10 cellular contexts compared by ENCODE assay signal in genomic region chr21:44919111-44919912, GRCh38. TPM values are rescaled to one million over a fixed set of nuclear protein-coding genes. Genes with fewer than 3 reads are reported as not detected.
DNase-seq lines count a peak whose midpoint lies in the region; ATAC-seq and TF ChIP-seq lines count a peak whose summit lies in the region.
"Had no signal": no experiment of that assay in that cellular context is flagged by ENCODE, and none has a peak within 500 bp of the region (broad histone marks: within the 10 kb centered on the region; RNA-seq: fewer than 3 reads in every experiment).

No MANE protein-coding gene starts in this region.

- TF ChIP-seq CTCF in CD14-positive monocyte (IDR thresholded peaks at IDR 0.05) (no peak), H9 (conservative IDR thresholded peaks at IDR 0.05) (no peak), testis (IDR thresholded peaks at IDR 0.05) (no peak), foreskin fibroblast (IDR thresholded peaks at IDR 0.05; ENCODE audit: low read depth, low read length) (no peak)

- H3K23ac ChIP-seq in H9 (ENCODE audit: insufficient read length, low read depth, low read length): no peak overlapping the region

- H3K9me3 Mint-ChIP-seq in CD14-positive monocyte (peaks cover 0 to 2% (median 0%) of the 10 kb centered on the region in 7 donors), H9 (no peaks in the 10 kb centered on the region; a peak in 1 of 5 replicates), naive B cell (peaks cover 0 to 2% (median 0%) of the 10 kb centered on the region in 7 donors)
- no peaks in the 10 kb centered on the region for H3K9me3 Mint-ChIP-seq in activated naive CD8-positive, alpha-beta T cell (ENCODE audit: low read depth)
- H3K9me3 Mint-ChIP-seq: WTC11 had no signal

- H4K8ac ChIP-seq in H9 (replicated peaks; ENCODE audit: insufficient read length, low read depth, low read length): no peak overlapping the region

- H3K56ac ChIP-seq in H9 (ENCODE audit: insufficient read length, low read depth, low read length): no peak overlapping the region

- H3K79me2 ChIP-seq in H9 (ENCODE audit: insufficient read depth, low read length): no peaks in the 10 kb centered on the region

- no peak for ATAC-seq in naive B cell (ENCODE audit: low read depth in 2 of 2)
- no peak for ATAC-seq in HG03097 (IDR thresholded peaks at IDR 0.05; ENCODE audit: low FRiP score, unreplicated experiment)
- ATAC-seq in HG03460 (IDR thresholded peaks at IDR 0.05; ENCODE audit: unreplicated experiment): no peak
- ATAC-seq: WTC11 had no signal

- H2BK12ac ChIP-seq in H9 (ENCODE audit: insufficient read length, low read depth, low read length): no peak overlapping the region

- H3K4me1 Mint-ChIP-seq in CD14-positive monocyte (peaks cover 81% of the 10 kb centered on the region), H9 (peaks cover 2 to 13% of the 10 kb centered on the region in 2 experiments), naive B cell (peaks cover 55 to 91% (median 86%) of the 10 kb centered on the region in 3 donors)
- H3K4me1 Mint-ChIP-seq in activated naive CD8-positive, alpha-beta T cell (ENCODE audit: low read depth): peaks cover 76% of the 10 kb centered on the region

- no peaks in the 10 kb centered on the region for H3K79me1 ChIP-seq in H9 (ENCODE audit: insufficient read depth, low read depth, low read length, poor library complexity, severe bottlenecking)

- H3K27me3 ChIP-seq in H9 (ENCODE audit: insufficient read depth, low read length): peaks cover 46% of the 10 kb centered on the region; the same call in 1 of the 2 replicates
- no peaks in the 10 kb centered on the region for H3K27me3 ChIP-seq in testis

- H3K14ac ChIP-seq in H9 (ENCODE audit: insufficient read depth, low read length): no peak overlapping the region

- intact Hi-C loops in CD14-positive monocyte (cut with micrococcal nuclease) (loop anchor here in 1 of 2 donors (5.0 kb wide), 1 partner anchor 117 kb away; the partner anchor contains the start of gene UBE2G2), testis (cut with DNase I; ENCODE audit: low total_unique reads) (no loop called here)

- WGBS in H9 (ENCODE audit: extremely low coverage, insufficient read length, low lambda C conversion rate): no CpG with 5 or more reads among the region's 26 CpGs
- 71 to 76% methylated on average over 9 to 17 of the region's 26 CpGs for WGBS in testis, 2 donors

- H4K5ac ChIP-seq in H9 (ENCODE audit: insufficient read length, low read depth, low read length): no peak overlapping the region

- H4K91ac ChIP-seq in H9 (ENCODE audit: insufficient read length, low read depth, low read length): no peak overlapping the region

- no peak overlapping the region for H2BK15ac ChIP-seq in H9 (ENCODE audit: low read depth, low read length)

- no peaks in the 10 kb centered on the region for H3K36me3 ChIP-seq in testis (ENCODE audit: low read depth, missing control alignments)

- H3K4me3 ChIP-seq in testis (no peak overlapping the region), foreskin fibroblast (ENCODE audit: low read depth in 1 of 2, low read length in 2 of 2) (peak overlapping the region in 1 of 2 donors; percentile 9)

- no peak for TF ChIP-seq POLR2A in testis (IDR thresholded peaks at IDR 0.05)

- H3K4me1 ChIP-seq in H9 (ENCODE audit: insufficient read depth, low read length): peaks cover 3% of the 10 kb centered on the region; the same call in 1 of the 2 replicates
- no peaks in the 10 kb centered on the region for H3K4me1 ChIP-seq in testis

- H3K9me3 ChIP-seq in H9 (ENCODE audit: control insufficient read depth, low read depth, low read length) (no peaks in the 10 kb centered on the region), testis (no peaks in the 10 kb centered on the region)

- H3K27me3 Mint-ChIP-seq in CD14-positive monocyte (ENCODE audit: low read depth in 3 of 3) (no peaks in the 10 kb centered on the region), H9 (ENCODE audit: low read depth) (peaks cover 63% of the 10 kb centered on the region), naive B cell (no peaks in the 10 kb centered on the region)
- no peaks in the 10 kb centered on the region for H3K27me3 Mint-ChIP-seq in activated naive CD8-positive, alpha-beta T cell

- H3K4me2 ChIP-seq in H9 (ENCODE audit: insufficient read depth, insufficient read length, low read length): peak overlapping the region; percentile 46

- H3T11ph ChIP-seq in H9 (ENCODE audit: low read length): no peak overlapping the region

- H3K36me3 Mint-ChIP-seq in CD14-positive monocyte: peaks cover 28 to 46% of the 10 kb centered on the region in 2 donors
- H3K36me3 Mint-ChIP-seq in H9 (ENCODE audit: insufficient read depth in 1 of 3, low read depth in 3 of 3): no peaks in the 10 kb centered on the region
- H3K36me3 Mint-ChIP-seq in activated naive CD8-positive, alpha-beta T cell: peaks cover 2% of the 10 kb centered on the region
- H3K36me3 Mint-ChIP-seq in naive B cell: peaks cover 0 to 16% of the 10 kb centered on the region in 2 donors
- H3K36me3 Mint-ChIP-seq: WTC11 had no signal

- H3K4me3 Mint-ChIP-seq in CD14-positive monocyte (peak overlapping the region; percentile 96 to 100), H9 (peak overlapping the region; percentile 38 to 72; a peak in 4 of 5 replicates), naive B cell (peak overlapping the region; percentile 90 to 100 (median 98))
- peak overlapping the region; percentile 98 for H3K4me3 Mint-ChIP-seq in activated naive CD8-positive, alpha-beta T cell
- H3K4me3 Mint-ChIP-seq: WTC11 had no signal

- no peak for DNase-seq in CD14-positive monocyte (ENCODE audit: low spot score)
- no peak for DNase-seq in H9
- no peak for DNase-seq in naive B cell
- DNase-seq in testis: no peak
- DNase-seq in foreskin fibroblast: no peak
- DNase-seq: NCI-H524 treated with DMSO at 0.1 percent for 48 hours had no signal

- no peak overlapping the region for H2BK5ac ChIP-seq in H9 (ENCODE audit: insufficient read length, low read length)

- no peak overlapping the region for H3K4ac ChIP-seq in H9 (ENCODE audit: low read depth, low read length)

- no peaks in the 10 kb centered on the region for H4K20me1 ChIP-seq in H9 (ENCODE audit: control insufficient read depth, insufficient read depth, insufficient read length)

- no peak overlapping the region for H2AFZ ChIP-seq in H9 (ENCODE audit: low read length)

- no peak overlapping the region for H3K9ac ChIP-seq in H9 (ENCODE audit: extremely low read depth, insufficient read length, low read length)

- no peak overlapping the region for H3K27ac ChIP-seq in H9 (ENCODE audit: insufficient read length, low read depth, low read length)
- no peak overlapping the region for H3K27ac ChIP-seq in testis

- no peak overlapping the region for H2AK5ac ChIP-seq in H9 (ENCODE audit: insufficient read length, low read length)

- H3K18ac ChIP-seq in H9 (ENCODE audit: insufficient read length, low read depth, low read length): no peak overlapping the region

- H3K23me2 ChIP-seq in H9 (ENCODE audit: insufficient read length, low read depth, low read length, poor library complexity, severe bottlenecking): no peaks in the 10 kb centered on the region

- no peak overlapping the region for H2BK120ac ChIP-seq in H9 (ENCODE audit: low read depth, low read length, poor library complexity, severe bottlenecking)

- H2BK20ac ChIP-seq in H9 (ENCODE audit: low read depth, low read length, poor library complexity, severe bottlenecking): no peak overlapping the region

- peak overlapping the region; percentile 60 to 99 (median 93) for H3K27ac Mint-ChIP-seq in CD14-positive monocyte
- no peak overlapping the region for H3K27ac Mint-ChIP-seq in H9
- H3K27ac Mint-ChIP-seq in activated naive CD8-positive, alpha-beta T cell: peak overlapping the region; percentile 97
- H3K27ac Mint-ChIP-seq in naive B cell: peak overlapping the region; percentile 49 to 100 (median 68)
- H3K27ac Mint-ChIP-seq: WTC11 had no signal

RNA-seq across cellular contexts. Expression of gene ITGB2, which starts 1.4 kb away (rescaled TPM):
- 1,000 to 10,000 TPM; 1,470 to 1,628 TPM for polyA plus RNA-seq in CD14-positive monocyte
- total RNA-seq in H9 (2021): 0.61 and 1.1 TPM in 2 replicates
- polyA plus RNA-seq in naive B cell (ENCODE audit: low read depth in 6 of 6): 100 to 1,000 TPM; 220 to 346 (median 303) TPM
- 10 to 100 TPM in 1 of 2 donors, 1 to 10 TPM in 1; 5.6 to 29.5 TPM for total RNA-seq in testis
- polyA plus RNA-seq in testis (ENCODE audit: insufficient read depth, low read depth, low replicate concordance): 27.4 TPM

RNA-seq across cellular contexts. Expression of gene SLX9, which starts 20.5 kb away (rescaled TPM):
- polyA plus RNA-seq in CD14-positive monocyte: 1 to 10 TPM; 7.5 to 9.0 TPM
- total RNA-seq in H9 (2021): 74.3 and 76.4 TPM in 2 replicates
- 10 to 100 TPM in 5 of 6 donors, 1 to 10 TPM in 1; 7.8 to 14.2 (median 12.3) TPM for polyA plus RNA-seq in naive B cell (ENCODE audit: low read depth in 6 of 6)
- 10 to 100 TPM; 30.8 to 31.9 TPM for total RNA-seq in testis
- polyA plus RNA-seq in testis (ENCODE audit: insufficient read depth, low read depth, low replicate concordance): 46.2 TPM

RNA-seq across cellular contexts. Expression of gene PTTG1IP, which starts 45.8 kb away (rescaled TPM):
- 100 to 1,000 TPM; 206 to 238 TPM for polyA plus RNA-seq in CD14-positive monocyte
- 107 and 112 TPM in 2 replicates for total RNA-seq in H9 (2021)
- 10 to 100 TPM; 28.1 to 43.5 (median 36.1) TPM for polyA plus RNA-seq in naive B cell (ENCODE audit: low read depth in 6 of 6)
- total RNA-seq in testis: 100 to 1,000 TPM; 190 to 195 TPM
- 171 TPM for polyA plus RNA-seq in testis (ENCODE audit: insufficient read depth, low read depth, low replicate concordance)

Comparison
In these comparisons a context has a peak if more than half of its experiments do, and no peak if none do; other contexts are left out.
1. H3K27ac Mint-ChIP-seq: peak in CD14-positive monocyte (7 of 7), activated naive CD8-positive, alpha-beta T cell (single experiment) and naive B cell (6 of 6); none in H9 (0 of 3).
2. Peak in every context shown above with its lines, with median percentiles within 50 percentile points of each other: H3K4me3 Mint-ChIP-seq.